ENCODE assay signal across 8 cellular contexts in the genomic region with DNA sequence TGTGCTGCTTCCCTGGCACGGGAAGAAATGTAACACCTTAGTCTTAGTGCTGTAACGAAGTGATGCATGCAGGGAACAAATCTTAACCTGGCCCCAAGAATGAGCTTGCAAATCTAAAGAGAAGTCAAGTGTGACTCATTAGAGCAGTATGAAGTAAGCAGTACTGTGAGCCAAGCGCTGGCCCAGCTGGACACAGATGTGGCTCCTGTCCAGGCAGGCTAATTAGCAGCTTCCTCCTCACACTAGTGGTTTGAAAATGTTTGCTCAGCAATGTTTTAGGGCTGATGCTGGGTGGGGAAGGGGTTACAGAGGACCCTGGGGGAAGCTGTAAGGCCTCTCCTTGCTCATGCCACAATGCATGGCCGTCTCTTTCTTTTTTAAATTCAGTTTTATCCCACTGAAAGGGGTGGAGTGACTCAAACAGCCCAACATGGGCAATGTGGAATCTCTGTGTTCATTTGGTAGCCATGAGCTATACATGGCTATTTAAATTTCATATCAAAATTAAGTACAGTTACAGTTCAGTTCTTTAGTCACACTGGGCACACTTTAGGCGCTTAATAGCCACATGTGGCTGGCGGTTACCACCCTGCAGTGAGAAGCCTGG. TPM values are rescaled to one million over a fixed set of nuclear protein-coding genes. Genes with fewer than 3 reads are reported as not detected.
DNase-seq lines count a peak whose midpoint lies in the region; ATAC-seq, FAIRE-seq and TF ChIP-seq lines count a peak whose summit lies in the region.

No MANE protein-coding gene starts in this region.

- no peak for TF ChIP-seq POLR2A in GM12878 (IDR thresholded peaks at IDR 0.05; ENCODE audit: low read depth, low read length)

- 0 out of 22 replicates have a peak, but pooled peaks cover 0 to 9% (median 0%) of the 10 kb centered on the region in 11 experiments for H3K27me3 ChIP-seq in BLaER1 treated with 17β-estradiol and CSF1 and Interleukin-3, amounts not matched to agents 10 nM and 100 nM
- H3K27me3 ChIP-seq in GM12878 (replicated peaks in 1 of 2; ENCODE audit: control insufficient read depth in 2 of 2, insufficient read depth in 2 of 2, low read length in 1 of 2): peaks cover 0 to 2% of the 10 kb centered on the region in 2 experiments; a peak in 1 of 4 replicates

- in situ Hi-C loops in GM12878 (cut with MboI): loop anchor here (25.0 kb wide), 2 partner anchors 156 to 1681 kb away; no protein-coding TSS in a partner anchor

- H3K4me1 ChIP-seq in BLaER1 treated with 17β-estradiol and CSF1 and Interleukin-3, amounts not matched to agents 10 nM and 100 nM: peaks cover 20 to 50% (median 44%) of the 10 kb centered on the region in 10 experiments
- no peaks in the 10 kb centered on the region for H3K4me1 ChIP-seq in GM12878 (ENCODE audit: control insufficient read depth, insufficient read depth, low read length)

- peaks cover 0 to 10% (median 0%) of the 10 kb centered on the region in 11 experiments; a peak in 1 of 22 replicates for H4K20me1 ChIP-seq in BLaER1 treated with 17β-estradiol and CSF1 and Interleukin-3, amounts not matched to agents 10 nM and 100 nM
- no peaks in the 10 kb centered on the region for H4K20me1 ChIP-seq in GM12878 (ENCODE audit: control insufficient read depth, insufficient read depth)

- no TSS peak for BruUV-seq in GM12878 (replicated peaks; lab: Mats Ljungman, UMichigan)

- H3K27ac ChIP-seq in BLaER1 treated with 17β-estradiol and CSF1 and Interleukin-3, amounts not matched to agents 10 nM and 100 nM: peak overlapping the region in 5 of 11 experiments; percentile 1 to 26 (median 16); a peak in 4 of 22 replicates
- no peak overlapping the region for H3K27ac ChIP-seq in GM12878 (ENCODE audit: control insufficient read depth, insufficient read depth)

- FAIRE-seq in GM12878 (lab: Jason Lieb, UNC): no peak
- FAIRE-seq in islet of Langerhans (lab: Jason Lieb, UNC): peak; percentile 98

- ATAC-seq in GM12878 (peak; percentile 78), HG03196 (IDR thresholded peaks at IDR 0.05; ENCODE audit: unreplicated experiment) (no peak), HG02642 (IDR thresholded peaks at IDR 0.05; ENCODE audit: poor library complexity, unreplicated experiment) (no peak)

- H3K9ac ChIP-seq in BLaER1 treated with 17β-estradiol and CSF1 and Interleukin-3, amounts not matched to agents 10 nM and 100 nM: peak overlapping the region in 3 of 11 experiments; percentile 23 to 33 (median 31); a peak in 4 of 22 replicates
- H3K9ac ChIP-seq in GM12878 (ENCODE audit: control insufficient read depth, insufficient read depth, low read length): no peak overlapping the region

- no peak overlapping the region for H3K4me3 ChIP-seq in BLaER1 treated with 17β-estradiol and CSF1 and Interleukin-3, amounts not matched to agents 10 nM and 100 nM
- H3K4me3 ChIP-seq in GM12878: no peak overlapping the region

- no peaks in the 10 kb centered on the region for H3K79me2 ChIP-seq in GM12878 (ENCODE audit: control insufficient read depth, insufficient read depth, low read length)

- POLR2A ChIA-PET in GM12878 (lab: Charles Lee): interaction anchor here (0.8 to 1.2 kb wide), 2 partner anchors 64 to 163 kb away, joined by 3 to 7 read pairs; no protein-coding TSS in a partner anchor

- TF ChIP-seq EP300 in GM12878 (IDR thresholded peaks at IDR 0.05; ENCODE audit: borderline replicate concordance in 1 of 2, control insufficient read depth in 1 of 2, low read depth in 2 of 2, low read length in 2 of 2): no peak

- TF ChIP-seq CTCF in GM12878 (IDR thresholded peaks at IDR 0.05 in 2 of 3, conservative IDR thresholded peaks at IDR 0.05 in 1 of 3; ENCODE audit: control insufficient read depth in 2 of 3, extremely low read depth in 1 of 3, insufficient read depth in 1 of 3, low read depth in 3 of 3, low read length in 3 of 3): no peak

- TF ChIP-seq RAD21 in GM12878 (IDR thresholded peaks at IDR 0.05; ENCODE audit: insufficient read depth, low read depth, low read length): no peak

- CTCF ChIA-PET in GM12878 (lab: Yijun Ruan, JAX): interaction anchor here (0.6 to 10.3 kb wide), 26 partner anchors 10 to 695 kb away, joined by 3 to 183 read pairs (median 4); no protein-coding TSS in a partner anchor

- peak; percentile 61 for DNase-seq in NCI-H146 (lab: John Stamatoyannopoulos, UW)
- DNase-seq in GM12878 (ENCODE audit: low read depth, low spot score): no peak
- peak; percentile 76 for DNase-seq in ureter (ENCODE audit: low spot score)
- DNase-seq in NCI-H1694 treated with DMSO at 0.1 percent for 48 hours (lab: John Stamatoyannopoulos, UW): no peak

- intact Hi-C loops in GM12878 (cut with micrococcal nuclease; ENCODE audit: unreplicated experiment): loop anchor here (1.0 to 5.0 kb wide), 7 partner anchors 76 to 695 kb away; partner anchors contain the start of genes BCLAF3 and SH3KBP1

- RAD21 ChIA-PET in GM12878 (lab: Charles Lee; ENCODE audit: unreplicated experiment): interaction anchor here (0.7 to 4.1 kb wide), 11 partner anchors 10 to 474 kb away, joined by 3 to 60 read pairs (median 5); no protein-coding TSS in a partner anchor

- H3K4me2 ChIP-seq in BLaER1 treated with 17β-estradiol and CSF1 and Interleukin-3, amounts not matched to agents 10 nM and 100 nM: peak overlapping the region; percentile 3 to 66 (median 44); a peak in 21 of 22 replicates
- H3K4me2 ChIP-seq in GM12878 (ENCODE audit: control insufficient read depth, insufficient read depth): no peak overlapping the region

- H3K36me3 ChIP-seq in BLaER1 treated with 17β-estradiol and CSF1 and Interleukin-3, amounts not matched to agents 10 nM and 100 nM: no peaks in the 10 kb centered on the region
- H3K36me3 ChIP-seq in GM12878 (ENCODE audit: control insufficient read depth in 2 of 2, insufficient read depth in 2 of 2, low read length in 1 of 2): no peaks in the 10 kb centered on the region

- H2AFZ ChIP-seq in GM12878 (ENCODE audit: control insufficient read depth, low read depth, low read length): no peak overlapping the region

- SMC1A ChIA-PET in GM12878 (lab: Charles Lee; ENCODE audit: uncharacterized antibody, unreplicated experiment): interaction anchor here (0.7 to 5.8 kb wide), 23 partner anchors 9 to 696 kb away, joined by 3 to 90 read pairs (median 4); partner anchors contain the start of gene EIF1AX

- WGBS in GM12878 (ENCODE audit: insufficient coverage, insufficient replicate concordance, low lambda C conversion rate, missing lambda C conversion rate): 2% methylated on average over 6 of the region's 6 CpGs

- no peaks in the 10 kb centered on the region for H3K9me3 ChIP-seq in BLaER1 treated with 17β-estradiol and CSF1 and Interleukin-3, amounts not matched to agents 10 nM and 100 nM (replicated peaks in 1 of 11)
- H3K9me3 ChIP-seq in GM12878 (replicated peaks; ENCODE audit: control insufficient read depth, insufficient read depth, low read length): no peaks in the 10 kb centered on the region

TF ChIP-seq in GM12878, 131 proteins besides CTCF, POLR2A, EP300 and RAD21 (continues in another document):
- TF ChIP-seq MTA2 (IDR thresholded peaks at IDR 0.05; ENCODE audit: low read depth): peak; percentile 82; the same call in 1 of the 2 replicates

RNA-seq across cellular contexts. Expression of gene MAP7D2, which starts 48.9 kb away (rescaled TPM):
- total RNA-seq in GM12878 (2013; cell fraction: nucleolus; rRNA removed): 0.38 and 0.86 TPM in 2 replicates
- total RNA-seq in GM12878 (2014; rRNA removed) (0.06 and 0.27 TPM in 2 replicates), GM12878 (2014; rRNA removed; fragmentation: Illumina TruSeq; extraction: Trizol) (0.23 and 0.54 TPM in 2 replicates), GM12878 (2021) (0.13 and 0.19 TPM in 2 replicates), ureter (1.2 TPM)
- polyA plus RNA-seq in GM12878 (2011; ENCODE audit: low read depth): 0.17 TPM
- polyA plus RNA-seq in GM12878 (2011; rRNA removed) (18.4 and 26.1 TPM in 2 replicates), GM12878 (2014; fragmentation: Illumina TruSeq; extraction: Trizol) (0.25 and 0.33 TPM in 2 replicates), GM12878 (2014; fragmentation: Nextera tagmentation; extraction: Ambion mirVana) (under 1 TPM; 0.16 to 0.27 TPM), GM12878 (2014; rRNA removed) (0.19 and 0.61 TPM in 2 replicates), GM12878 (2016; fragmentation: Nextera tagmentation; extraction: Ambion mirVana) (under 1 TPM; 0.16 to 0.25 TPM)
- 13.3 and 13.9 TPM in 2 replicates for polyA plus RNA-seq in GM12878 (2011; cell fraction: cytosol; rRNA removed)
- 19.8 TPM in 2 replicates for polyA plus RNA-seq in GM12878 (2011; cell fraction: nucleus; rRNA removed)
- polyA plus RNA-seq in GM12878 (2012): 0.28 and 0.87 TPM in 2 replicates
- 11.3 and 12.8 TPM in 2 replicates for polyA minus RNA-seq in GM12878 (2011; rRNA and poly(A)+ RNA removed)
- 2.3 and 7.2 TPM in 2 replicates for polyA minus RNA-seq in GM12878 (2011; cell fraction: cytosol; rRNA and poly(A)+ RNA removed)
- polyA minus RNA-seq in GM12878 (2011; cell fraction: nucleus; rRNA and poly(A)+ RNA removed): 4.0 and 4.6 TPM in 2 replicates

Comparison
In these comparisons a context has a peak if more than half of its experiments do, and no peak if none do; other contexts are left out.
1. DNase-seq: peak in NCI-H146 (single experiment) and ureter (single experiment); none in GM12878 (single experiment) and NCI-H1694 treated with DMSO at 0.1 percent for 48 hours (single experiment).